29 cellular contexts compared by ENCODE assay signal in the genomic region with DNA sequence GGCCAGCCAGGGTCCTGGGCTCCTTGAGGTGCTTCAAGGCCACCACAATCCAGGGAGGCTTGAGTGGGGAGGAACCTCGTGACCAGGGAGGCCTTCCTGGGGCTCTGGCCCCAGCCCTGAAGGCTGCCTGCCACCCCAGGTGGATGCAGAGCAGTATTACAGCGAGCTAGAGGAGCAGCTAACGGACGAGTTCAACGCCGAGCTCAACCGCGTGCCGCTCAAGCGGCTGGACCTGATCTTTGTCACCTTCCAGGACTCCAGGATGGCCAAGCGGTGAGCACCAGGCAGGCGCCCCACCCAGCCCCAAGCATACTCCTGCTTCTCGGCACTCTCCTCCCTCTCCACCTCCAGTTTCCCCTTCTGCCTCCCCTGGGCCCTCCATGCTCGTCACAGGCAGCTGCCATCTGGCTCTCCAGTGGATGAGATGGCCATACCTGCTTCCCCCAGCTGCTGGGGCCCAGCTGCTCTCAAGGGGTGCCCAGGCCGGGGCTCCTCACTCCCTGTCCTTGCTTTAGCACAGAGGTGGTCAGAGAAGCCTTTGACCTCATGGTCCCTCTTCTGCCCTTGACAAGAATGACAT. TPM values are rescaled to one million over a fixed set of nuclear protein-coding genes. Genes with fewer than 3 reads are reported as not detected.
"Had no signal": no experiment of that assay in that cellular context is flagged by ENCODE, and none has a peak within 500 bp of the region (broad histone marks: within the 10 kb centered on the region; RNA-seq: fewer than 3 reads in every experiment).

No MANE protein-coding gene starts in this region.

- H3K27ac Mint-ChIP-seq: activated CD4-positive, alpha-beta T cell treated with anti-CD3 and anti-CD28 coated beads, Interleukin-2, amount 10 ng/mL, durations not matched to agents 7 days and 5 days; activated CD8-positive, alpha-beta memory T cell treated with anti-CD3 and anti-CD28 coated beads, Interleukin-2, amount 10 ng/mL, durations not matched to agents 7 days and 5 days; activated CD8-positive, alpha-beta T cell treated with anti-CD3 and anti-CD28 coated beads for 36 hours; activated naive CD4-positive, alpha-beta T cell treated with anti-CD3 and anti-CD28 coated beads, Interleukin-2, amount 50 U/mL, for 24 hours; activated T-helper 1 cell treated with anti-CD3 and anti-CD28 coated beads, Interleukin-12 subunit alpha, Interleukin-12 subunit beta, Interleukin-2, Interleukin-4 antibody, amounts not matched to agents 30 ng/mL and 10 ng/mL and 1 ng/mL, durations not matched to agents 14 hours and 24 hours and 36 hours; brain; stimulated activated naive B cell treated with anti-CD40 and anti-IgM and Interleukin-4, amounts not matched to agents 10 μg/mL and 1 μg/mL and 100 μg/mL, for 72 hours had no signal

- H3K4me3 Mint-ChIP-seq: activated CD4-positive, alpha-beta T cell treated with anti-CD3 and anti-CD28 coated beads, Interleukin-2, amount 10 ng/mL, durations not matched to agents 7 days and 5 days; activated CD8-positive, alpha-beta memory T cell treated with anti-CD3 and anti-CD28 coated beads, Interleukin-2, amount 10 ng/mL, durations not matched to agents 7 days and 5 days; activated CD8-positive, alpha-beta T cell treated with anti-CD3 and anti-CD28 coated beads for 36 hours; activated naive CD4-positive, alpha-beta T cell treated with anti-CD3 and anti-CD28 coated beads, Interleukin-2, amount 50 U/mL, for 24 hours; activated T-helper 1 cell treated with anti-CD3 and anti-CD28 coated beads, Interleukin-12 subunit alpha, Interleukin-12 subunit beta, Interleukin-2, Interleukin-4 antibody, amounts not matched to agents 30 ng/mL and 10 ng/mL and 1 ng/mL, durations not matched to agents 14 hours and 24 hours and 36 hours; brain; stimulated activated naive B cell treated with anti-CD40 and anti-IgM and Interleukin-4, amounts not matched to agents 10 μg/mL and 1 μg/mL and 100 μg/mL, for 72 hours had no signal

- ATAC-seq: activated CD8-positive, alpha-beta memory T cell treated with anti-CD3 and anti-CD28 coated beads, Interleukin-2, amount 10 ng/mL, durations not matched to agents 7 days and 5 days; activated CD8-positive, alpha-beta T cell treated with anti-CD3 and anti-CD28 coated beads for 36 hours; heart right ventricle; left colon; mucosa of descending colon; stimulated activated naive B cell treated with anti-CD40 and anti-IgM and Interleukin-4, amounts not matched to agents 10 μg/mL and 1 μg/mL and 100 μg/mL, for 72 hours had no signal

- DNase-seq: activated CD4-positive, alpha-beta T cell treated with anti-CD3 and anti-CD28 coated beads, Interleukin-2, amount 10 ng/mL, durations not matched to agents 7 days and 5 days; activated CD4-positive, CD25-positive, alpha-beta regulatory T cell treated with anti-CD3 and anti-CD28 coated beads, Interleukin-2, amount 50 U/mL, for 72 hours; activated CD8-positive, alpha-beta memory T cell treated with anti-CD3 and anti-CD28 coated beads, Interleukin-2, amount 10 ng/mL, durations not matched to agents 7 days and 5 days; activated CD8-positive, alpha-beta T cell treated with anti-CD3 and anti-CD28 coated beads for 36 hours; activated gamma-delta T cell treated with Interleukin-2 at 50 U/mL for 16 hours; aorta; effector CD4-positive, alpha-beta T cell; heart right ventricle; left colon; mesendoderm; mucosa of descending colon; occipital lobe; sigmoid colon; stimulated activated CD4-positive, alpha-beta T cell treated with anti-CD3 and anti-CD28 coated beads, Interleukin-2, amount 100 ng/mL, for 48 hours; stimulated activated CD8-positive, alpha-beta memory T cell treated with anti-CD3 and anti-CD28 coated beads, Interleukin-4, amount 100 ng/mL, for 48 hours; stimulated activated naive B cell treated with anti-CD40 and anti-IgM and Interleukin-4, amounts not matched to agents 10 μg/mL and 1 μg/mL and 100 μg/mL, for 72 hours; transverse colon; uterus had no signal

- H3K27ac ChIP-seq: heart right ventricle, sigmoid colon, transverse colon, uterus, VCaP had no signal

- H3K4me1 Mint-ChIP-seq: activated CD4-positive, alpha-beta T cell treated with anti-CD3 and anti-CD28 coated beads, Interleukin-2, amount 10 ng/mL, durations not matched to agents 7 days and 5 days; activated CD8-positive, alpha-beta memory T cell treated with anti-CD3 and anti-CD28 coated beads, Interleukin-2, amount 10 ng/mL, durations not matched to agents 7 days and 5 days; activated naive CD4-positive, alpha-beta T cell treated with anti-CD3 and anti-CD28 coated beads, Interleukin-2, amount 50 U/mL, for 24 hours; brain had no signal

- H3K36me3 Mint-ChIP-seq: activated CD8-positive, alpha-beta memory T cell treated with anti-CD3 and anti-CD28 coated beads, Interleukin-2, amount 10 ng/mL, durations not matched to agents 7 days and 5 days; activated naive CD4-positive, alpha-beta T cell treated with anti-CD3 and anti-CD28 coated beads, Interleukin-2, amount 50 U/mL, for 24 hours; stimulated activated naive B cell treated with anti-CD40 and anti-IgM and Interleukin-4, amounts not matched to agents 10 μg/mL and 1 μg/mL and 100 μg/mL, for 72 hours had no signal

- H3K9me3 ChIP-seq: heart right ventricle, mucosa of descending colon, sigmoid colon, transverse colon, uterus had no signal

- FAIRE-seq: endometrium, keratinocyte had no signal

- H3K9me3 Mint-ChIP-seq: activated CD4-positive, alpha-beta T cell treated with anti-CD3 and anti-CD28 coated beads, Interleukin-2, amount 10 ng/mL, durations not matched to agents 7 days and 5 days; activated CD8-positive, alpha-beta T cell treated with anti-CD3 and anti-CD28 coated beads for 36 hours; activated naive CD4-positive, alpha-beta T cell treated with anti-CD3 and anti-CD28 coated beads, Interleukin-2, amount 50 U/mL, for 24 hours; activated T-helper 1 cell treated with anti-CD3 and anti-CD28 coated beads, Interleukin-12 subunit alpha, Interleukin-12 subunit beta, Interleukin-2, Interleukin-4 antibody, amounts not matched to agents 30 ng/mL and 10 ng/mL and 1 ng/mL, durations not matched to agents 14 hours and 24 hours and 36 hours; stimulated activated naive B cell treated with anti-CD40 and anti-IgM and Interleukin-4, amounts not matched to agents 10 μg/mL and 1 μg/mL and 100 μg/mL, for 72 hours had no signal

- H3K27me3 Mint-ChIP-seq: activated CD4-positive, alpha-beta T cell treated with anti-CD3 and anti-CD28 coated beads, Interleukin-2, amount 10 ng/mL, durations not matched to agents 7 days and 5 days; activated CD8-positive, alpha-beta memory T cell treated with anti-CD3 and anti-CD28 coated beads, Interleukin-2, amount 10 ng/mL, durations not matched to agents 7 days and 5 days; activated CD8-positive, alpha-beta T cell treated with anti-CD3 and anti-CD28 coated beads for 36 hours; stimulated activated naive B cell treated with anti-CD40 and anti-IgM and Interleukin-4, amounts not matched to agents 10 μg/mL and 1 μg/mL and 100 μg/mL, for 72 hours had no signal

- H3K4me1 ChIP-seq: heart right ventricle, sigmoid colon, transverse colon, uterus had no signal

- H3K27me3 ChIP-seq: sigmoid colon, transverse colon, uterus had no signal

- H3K4me3 ChIP-seq: heart right ventricle, mucosa of descending colon, sigmoid colon, smooth muscle cell, transverse colon, uterus had no signal

- H3K36me3 ChIP-seq: heart right ventricle, sigmoid colon, transverse colon, uterus had no signal

- H3K4me2 ChIP-seq: smooth muscle cell had no signal

RNA-seq across cellular contexts. Expression of a gene that starts 30.6 kb away (rescaled TPM):
- total RNA-seq: activated CD4-positive, alpha-beta T cell treated with anti-CD3 and anti-CD28 coated beads, Interleukin-2, amount 10 ng/mL, durations not matched to agents 7 days and 5 days; activated CD8-positive, alpha-beta memory T cell treated with anti-CD3 and anti-CD28 coated beads, Interleukin-2, amount 10 ng/mL, durations not matched to agents 7 days and 5 days; activated CD8-positive, alpha-beta T cell treated with anti-CD3 and anti-CD28 coated beads for 36 hours; activated T-helper 1 cell treated with anti-CD3 and anti-CD28 coated beads, Interleukin-12 subunit alpha, Interleukin-12 subunit beta, Interleukin-2, Interleukin-4 antibody, amounts not matched to agents 30 ng/mL and 10 ng/mL and 1 ng/mL, durations not matched to agents 14 hours and 24 hours and 36 hours; aorta; cardiac septum; chondrocyte; fibroblast of villous mesenchyme; heart right ventricle; lower leg skin; smooth muscle cell; uterus had no signal
- polyA plus RNA-seq: aorta, heart right ventricle, keratinocyte, smooth muscle cell had no signal
